34 cellular contexts compared by ENCODE assay signal in the genomic region with DNA sequence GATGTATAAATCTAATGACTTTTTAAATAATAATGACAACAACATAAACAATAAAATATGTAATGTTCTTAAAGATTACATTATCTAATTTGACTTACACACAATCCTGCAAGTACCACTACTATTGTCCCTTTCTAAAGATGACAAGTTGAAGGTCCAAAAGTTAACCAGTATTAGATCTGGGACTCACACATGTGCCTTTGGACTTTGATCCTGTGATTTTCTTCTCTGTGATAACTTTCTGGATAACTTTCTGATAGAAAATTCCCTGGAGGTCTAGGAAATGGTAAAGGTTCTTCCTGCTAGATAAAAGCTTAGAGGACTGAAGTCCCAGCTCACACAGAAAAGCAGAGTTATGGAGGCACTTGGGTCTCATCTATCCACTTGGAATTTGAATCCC.
"Had no signal": no experiment of that assay in that cellular context is flagged by ENCODE, and none has a peak within 500 bp of the region (broad histone marks: within the 10 kb centered on the region; RNA-seq: fewer than 3 reads in every experiment).

No MANE protein-coding gene starts in this region.

- DNase-seq: activated effector memory CD4-positive, alpha-beta T cell treated with anti-CD3 and anti-CD28 coated beads, Interleukin-2, amount 50 U/mL, for 16 hours; activated effector memory CD4-positive, alpha-beta T cell treated with Interleukin-2 at 50 U/mL for 16 hours; activated gamma-delta T cell; activated gamma-delta T cell treated with Interleukin-2 at 50 U/mL for 16 hours; activated naive CD4-positive, alpha-beta T cell; activated naive CD4-positive, alpha-beta T cell treated with anti-CD3 and anti-CD28 coated beads for 36 hours; activated naive CD4-positive, alpha-beta T cell treated with anti-CD3 and anti-CD28 coated beads, Interleukin-2, amount 10 ng/mL, durations not matched to agents 7 days and 5 days; activated naive CD4-positive, alpha-beta T cell treated with anti-CD3 and anti-CD28 coated beads, Interleukin-2, amount 50 U/mL, for 16 hours; activated naive CD4-positive, alpha-beta T cell treated with Interleukin-2 at 50 U/mL for 16 hours; activated naive CD8-positive, alpha-beta T cell treated with anti-CD3 and anti-CD28 coated beads for 36 hours; activated naive CD8-positive, alpha-beta T cell treated with anti-CD3 and anti-CD28 coated beads, Interleukin-2, amount 10 ng/mL, durations not matched to agents 7 days and 5 days; activated naive CD8-positive, alpha-beta T cell treated with anti-CD3 and anti-CD28 coated beads, Interleukin-2, amount 50 U/mL, for 24 hours; activated T-cell treated with anti-CD3 and anti-CD28 coated beads for 4 hours; activated T-cell treated with anti-CD3 and anti-CD28 coated beads, Interleukin-2, amount 50 U/mL, for 1 hour; activated T-cell treated with anti-CD3 and anti-CD28 coated beads, Interleukin-2, amount 50 U/mL, for 24 hours; activated T-cell treated with anti-CD3 and anti-CD28 coated beads, Interleukin-2, amount 50 U/mL, for 4 hours; activated T-cell treated with anti-CD3 and anti-CD28 coated beads, Interleukin-2, amount 50 U/mL, for 48 hours; activated T-cell treated with anti-CD3 and anti-CD28 coated beads, Interleukin-2, amount 50 U/mL, for 72 hours; adrenal gland; amniotic stem cell; amygdala; anterior cingulate cortex; aorta; body of pancreas; brain microvascular endothelial cell; caudate nucleus; central memory CD4-positive, alpha-beta T cell; cerebellar nuclear complex had no signal

- H3K4me1 ChIP-seq: adrenal gland, ascending aorta, body of pancreas, breast epithelium had no signal

- ATAC-seq: activated naive CD4-positive, alpha-beta T cell treated with anti-CD3 and anti-CD28 coated beads, Interleukin-2, amount 50 U/mL, for 72 hours; activated naive CD8-positive, alpha-beta T cell treated with anti-CD3 and anti-CD28 coated beads, Interleukin-2, amount 50 U/mL, for 24 hours; activated T-cell treated with anti-CD3 and anti-CD28 coated beads, Interleukin-2, amount 50 U/mL, for 4 hours; activated T-cell treated with anti-CD3 and anti-CD28 coated beads, Interleukin-2, amount 50 U/mL, for 72 hours; activated T-helper 17 cell treated with anti-CD3 and anti-CD28 coated beads, Interleukin-2, amount 50 U/mL, for 72 hours; body of pancreas had no signal

- H3K27ac ChIP-seq: adrenal gland, ascending aorta, body of pancreas, brain microvascular endothelial cell, breast epithelium, cardiac muscle cell had no signal

- H3K36me3 ChIP-seq: adrenal gland, ascending aorta, brain microvascular endothelial cell, breast epithelium, cardiac muscle cell had no signal

- H3K4me3 ChIP-seq: adrenal gland, ascending aorta, body of pancreas, breast epithelium, cardiac muscle cell had no signal

- H3K27me3 ChIP-seq: adrenal gland, ascending aorta, body of pancreas, brain microvascular endothelial cell, breast epithelium had no signal

- FAIRE-seq: astrocyte had no signal

- H3K9me3 ChIP-seq: adrenal gland, ascending aorta, body of pancreas, breast epithelium had no signal
